8 cellular contexts compared by ENCODE assay signal in the genomic region with DNA sequence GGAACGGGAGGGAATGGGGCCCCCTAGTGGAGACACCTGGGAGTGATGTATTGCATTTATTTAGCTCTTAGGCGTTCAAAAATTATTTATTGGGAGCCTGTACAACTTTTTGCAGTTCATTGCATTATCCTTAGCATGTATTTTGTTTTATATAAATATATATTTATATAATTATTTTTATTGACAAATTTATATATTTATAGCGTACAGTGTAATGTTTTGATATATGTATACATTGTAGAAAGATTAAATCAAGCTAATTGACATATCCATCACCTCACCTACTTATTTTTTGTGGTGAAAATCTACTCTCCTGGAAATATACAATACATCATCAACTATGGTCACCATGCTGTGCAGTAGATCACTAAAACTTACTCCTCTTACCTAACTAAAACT. TPM values are rescaled to one million over a fixed set of nuclear protein-coding genes. Genes with fewer than 3 reads are reported as not detected.
DNase-seq lines count a peak whose midpoint lies in the region; ATAC-seq and TF ChIP-seq lines count a peak whose summit lies in the region.

No MANE protein-coding gene starts in this region.

- H4K20me1 ChIP-seq in mammary epithelial cell (ENCODE audit: insufficient read depth, low read length): no peaks in the 10 kb centered on the region

- peak overlapping the region; percentile 97 for H2AFZ ChIP-seq in mammary epithelial cell (ENCODE audit: low read depth, low read length)

- in situ Hi-C loops in mammary epithelial cell (cut with MboI; ENCODE audit: low sequenced_read_pairs in 2 of 2): no loop called here

- dilution Hi-C loops in mammary epithelial cell (cut with HindIII; ENCODE audit: low sequenced_read_pairs): no loop called here

- intact Hi-C loops in mammary epithelial cell (cut with micrococcal nuclease): loop anchor here (1.0 kb wide), 3 partner anchors 35 to 239 kb away; no protein-coding TSS in a partner anchor

- no peaks in the 10 kb centered on the region; the same call in 1 of the 2 replicates for H3K9me3 ChIP-seq in HUES64 (ENCODE audit: insufficient read depth, low read depth, low read length)
- H3K9me3 ChIP-seq in mammary epithelial cell (replicated peaks; ENCODE audit: insufficient read depth, low read length): no peaks in the 10 kb centered on the region
- H3K9me3 ChIP-seq in muscle layer of colon (ENCODE audit: low read length): no peaks in the 10 kb centered on the region

- H3K4me1 ChIP-seq in HUES64 (ENCODE audit: insufficient read depth, low read length) (peaks cover 7% of the 10 kb centered on the region), mammary epithelial cell (ENCODE audit: insufficient read depth, low read length) (peaks cover 9% of the 10 kb centered on the region), muscle layer of colon (ENCODE audit: insufficient read depth, low read length) (peaks cover 8% of the 10 kb centered on the region)

- POLR2A ChIA-PET in AG04449 (lab: Yijun Ruan, JAX): interaction anchor here (0.6 to 1.7 kb wide), 5 partner anchors 40 to 273 kb away, joined by 3 to 9 read pairs (median 3); a partner anchor contains a TSS

- TF ChIP-seq CTCF in AG04449 (IDR thresholded peaks at IDR 0.05; ENCODE audit: insufficient read depth, low read length, missing control alignments): peak; percentile 57
- TF ChIP-seq CTCF in mammary epithelial cell (conservative IDR thresholded peaks at IDR 0.05 in 1 of 2, IDR thresholded peaks at IDR 0.05 in 1 of 2; ENCODE audit: extremely low read depth in 1 of 2, insufficient read depth in 1 of 2, low read depth in 1 of 2, low read length in 2 of 2): peak; percentile 67 to 78

- H3K27ac ChIP-seq in HUES64 (ENCODE audit: low read depth, low read length): peak overlapping the region; percentile 98; the same call in 1 of the 2 replicates
- H3K27ac ChIP-seq in mammary epithelial cell (ENCODE audit: insufficient read depth, low read depth, low read length): no peak overlapping the region
- H3K27ac ChIP-seq in muscle layer of colon (ENCODE audit: low read depth, low read length): peak overlapping the region; percentile 88

- CTCF ChIA-PET in AG04449 (lab: Yijun Ruan, JAX): interaction anchor here (0.5 to 5.2 kb wide), 42 partner anchors 8 to 1892 kb away, joined by 3 to 65 read pairs (median 5); a partner anchor contains a TSS
- CTCF ChIA-PET in mammary epithelial cell (lab: Charles Lee; ENCODE audit: low non-redundant PET): interaction anchor here (0.5 kb wide), 1 partner anchor 97 kb away, joined by 6 read pairs; no protein-coding TSS in a partner anchor

- H3K4me3 ChIP-seq in AG04449 (ENCODE audit: low read depth, low read length) (peak overlapping the region; percentile 80), HUES64 (ENCODE audit: low read length) (peak overlapping the region; percentile 92), mammary epithelial cell (replicated peaks in 1 of 3; ENCODE audit: insufficient read depth in 1 of 3, low read depth in 2 of 3, low read length in 3 of 3) (peak overlapping the region; percentile 61 to 92 (median 77)), muscle layer of colon (ENCODE audit: low read depth in 1 of 2, low read length in 2 of 2) (peak overlapping the region; percentile 91 to 100)

- ATAC-seq in GM18517 (IDR thresholded peaks at IDR 0.05; ENCODE audit: unreplicated experiment) (no peak), HG03280 (IDR thresholded peaks at IDR 0.05; ENCODE audit: unreplicated experiment) (no peak)

- peak overlapping the region; percentile 94 for H3K4me2 ChIP-seq in mammary epithelial cell (ENCODE audit: insufficient read depth, low read depth, low read length)

- H3K27me3 ChIP-seq in HUES64 (ENCODE audit: insufficient read depth, low read length) (no peaks in the 10 kb centered on the region), mammary epithelial cell (ENCODE audit: insufficient read depth, low read length) (no peaks in the 10 kb centered on the region), muscle layer of colon (ENCODE audit: control insufficient read depth in 1 of 2, insufficient read depth in 2 of 2, low read length in 2 of 2) (no peaks in the 10 kb centered on the region)

- H3K36me3 ChIP-seq in HUES64 (ENCODE audit: insufficient read depth, low read length) (peaks cover 9% of the 10 kb centered on the region), mammary epithelial cell (ENCODE audit: insufficient read depth, low read length) (no peaks in the 10 kb centered on the region), muscle layer of colon (ENCODE audit: insufficient read depth, low read length) (no peaks in the 10 kb centered on the region)

- BruUV-seq in mammary epithelial cell (replicated peaks; lab: Mats Ljungman, UMichigan): no TSS peak

- no peak overlapping the region for H3K9ac ChIP-seq in HUES64 (ENCODE audit: low read depth, low read length)
- peak overlapping the region; percentile 88 for H3K9ac ChIP-seq in mammary epithelial cell (ENCODE audit: insufficient read depth, low read length)
- H3K9ac ChIP-seq in muscle layer of colon (ENCODE audit: low read length): no peak overlapping the region

- peaks cover 21% of the 10 kb centered on the region for H3K79me2 ChIP-seq in mammary epithelial cell (ENCODE audit: insufficient read depth, low read length)

- WGBS in HUES64: 0% methylated on average over 1 of the region's 3 CpGs
- 33% methylated on average over 3 of the region's 3 CpGs for WGBS in mammary epithelial cell (ENCODE audit: low coverage, missing lambda C conversion rate)

- DNase-seq in AG04449 (ENCODE audit: low read depth, low spot score) (no peak), mammary epithelial cell (no peak), Kasumi-1 (lab: John Stamatoyannopoulos, UW) (no peak), HUDEP-2 (lab: John Stamatoyannopoulos, UW; ENCODE audit: unreplicated experiment in 76 of 76) (no peak)

RNA-seq across cellular contexts. Expression of a gene that starts 1.0 kb away (rescaled TPM):
- polyA plus RNA-seq in HUES64 (2013, experiment 1 of 2): 8.1 TPM
- 6.8 TPM for polyA plus RNA-seq in HUES64 (2013, experiment 2 of 2)
- total RNA-seq in mammary epithelial cell: 10 to 100 TPM; 11.8 to 12.4 TPM
- 5.1 TPM for polyA plus RNA-seq in mammary epithelial cell
- 2.3 TPM for polyA minus RNA-seq in mammary epithelial cell

RNA-seq across cellular contexts. Expression of a gene that starts 39.8 kb away (rescaled TPM):
- polyA plus RNA-seq in HUES64 (2013, experiment 1 of 2): 85.6 TPM
- 81.4 TPM for polyA plus RNA-seq in HUES64 (2013, experiment 2 of 2)
- 10 to 100 TPM; 20.3 to 70.0 TPM for total RNA-seq in mammary epithelial cell
- polyA plus RNA-seq in mammary epithelial cell: 30.4 TPM
- 5.3 TPM for polyA minus RNA-seq in mammary epithelial cell
